ENCODE assay signal across 8 cellular contexts in genomic region chr1:158819461-158820443, GRCh38. TPM values are rescaled to one million over a fixed set of nuclear protein-coding genes. Genes with fewer than 3 reads are reported as not detected.
DNase-seq lines count a peak whose midpoint lies in the region; ATAC-seq and TF ChIP-seq lines count a peak whose summit lies in the region.
"Had no signal": no experiment of that assay in that cellular context is flagged by ENCODE, and none has a peak within 500 bp of the region (broad histone marks: within the 10 kb centered on the region; RNA-seq: fewer than 3 reads in every experiment).

No MANE protein-coding gene starts in this region.

- DNase-seq in activated CD4-positive, alpha-beta T cell treated with anti-CD3 and anti-CD28 coated beads, Interleukin-2, amount 10 ng/mL, durations not matched to agents 7 days and 5 days = peak; percentile 22
- DNase-seq in omental fat pad (ENCODE audit: low spot score) (no peak), osteoblast (ENCODE audit: insufficient read length, low spot score, missing footprints) (no peak), NCI-H446 (lab: John Stamatoyannopoulos, UW) (no peak)
- no peak for DNase-seq in stimulated activated naive CD4-positive, alpha-beta T cell treated with Interleukin-2 at 50 U/mL for 16 hours (lab: John Stamatoyannopoulos, UW)

- CTCF ChIA-PET in activated CD4-positive, alpha-beta T cell treated with anti-CD3 and anti-CD28 coated beads, Interleukin-2, amount 10 ng/mL, durations not matched to agents 7 days and 5 days (lab: Charles Lee) = interaction anchor here (0.7 to 4.4 kb wide), 9 partner anchors 9 to 188 kb away, joined by 3 to 26 read pairs (median 3); no protein-coding TSS in a partner anchor

- POLR2A ChIA-PET in activated CD4-positive, alpha-beta T cell treated with anti-CD3 and anti-CD28 coated beads, Interleukin-2, amount 10 ng/mL, durations not matched to agents 7 days and 5 days (lab: Charles Lee) = no interaction called here

- peak overlapping the region; percentile 21 for H3K4me3 Mint-ChIP-seq in activated CD4-positive, alpha-beta T cell treated with anti-CD3 and anti-CD28 coated beads, Interleukin-2, amount 10 ng/mL, durations not matched to agents 7 days and 5 days

- TF ChIP-seq CTCF in omental fat pad (IDR thresholded peaks at IDR 0.05) (no peak), osteoblast (IDR thresholded peaks at IDR 0.05; ENCODE audit: extremely low read depth, low read depth, low read length) (no peak)

- H3K9me3 ChIP-seq in osteoblast (ENCODE audit: low read depth, low read length) = no peaks in the 10 kb centered on the region

- peaks cover 6% of the 10 kb centered on the region for H3K9me3 Mint-ChIP-seq in activated CD4-positive, alpha-beta T cell treated with anti-CD3 and anti-CD28 coated beads, Interleukin-2, amount 10 ng/mL, durations not matched to agents 7 days and 5 days

- peak overlapping the region; percentile 81 for H3K27ac Mint-ChIP-seq in activated CD4-positive, alpha-beta T cell treated with anti-CD3 and anti-CD28 coated beads, Interleukin-2, amount 10 ng/mL, durations not matched to agents 7 days and 5 days

- no peak overlapping the region for H3K27ac ChIP-seq in osteoblast (ENCODE audit: low read depth, low read length)
- H3K27ac ChIP-seq: VCaP had no signal

- no peak overlapping the region for H3K4me3 ChIP-seq in osteoblast (ENCODE audit: insufficient read depth, low read length)

- peaks cover 2% of the 10 kb centered on the region for H3K36me3 Mint-ChIP-seq in activated CD4-positive, alpha-beta T cell treated with anti-CD3 and anti-CD28 coated beads, Interleukin-2, amount 10 ng/mL, durations not matched to agents 7 days and 5 days (ENCODE audit: low read depth)

- peaks cover 16% of the 10 kb centered on the region for H3K27me3 Mint-ChIP-seq in activated CD4-positive, alpha-beta T cell treated with anti-CD3 and anti-CD28 coated beads, Interleukin-2, amount 10 ng/mL, durations not matched to agents 7 days and 5 days

- no peaks in the 10 kb centered on the region for H3K27me3 ChIP-seq in osteoblast (ENCODE audit: insufficient read depth, low read length)

- peaks cover 30% of the 10 kb centered on the region for H3K4me1 Mint-ChIP-seq in activated CD4-positive, alpha-beta T cell treated with anti-CD3 and anti-CD28 coated beads, Interleukin-2, amount 10 ng/mL, durations not matched to agents 7 days and 5 days

- H4K20me1 ChIP-seq in osteoblast (ENCODE audit: insufficient read depth, low read length) = no peaks in the 10 kb centered on the region

- no peak overlapping the region for H3K4me2 ChIP-seq in osteoblast (ENCODE audit: insufficient read depth, low read length)

- ATAC-seq in GM19438 (IDR thresholded peaks at IDR 0.05; ENCODE audit: low read depth, unreplicated experiment) (peak; percentile 72), HG03103 (IDR thresholded peaks at IDR 0.05; ENCODE audit: low read depth, unreplicated experiment) (peak; percentile 85), omental fat pad (ENCODE audit: low FRiP score) (peak; percentile 59)

- H2AFZ ChIP-seq in osteoblast (ENCODE audit: low read length) = no peak overlapping the region

- H3K4me1 ChIP-seq in osteoblast (ENCODE audit: insufficient read depth, low read length) = no peaks in the 10 kb centered on the region

- no peaks in the 10 kb centered on the region for H3K79me2 ChIP-seq in osteoblast (ENCODE audit: insufficient read depth, low read length)

- H3K36me3 ChIP-seq in osteoblast (ENCODE audit: insufficient read depth, low read length) = no peaks in the 10 kb centered on the region

RNA-seq across cellular contexts. Expression of gene MNDA, which starts 11.4 kb away (rescaled TPM):
- not detected for total RNA-seq in activated CD4-positive, alpha-beta T cell treated with anti-CD3 and anti-CD28 coated beads, Interleukin-2, amount 10 ng/mL, durations not matched to agents 7 days and 5 days
- 10 to 100 TPM in 2 of 4 donors, 1 to 10 TPM in 2; 7.4 to 27.0 (median 17.9) TPM for total RNA-seq in omental fat pad
- total RNA-seq in osteoblast = under 0.01 TPM in 1 of 2 replicates, not detected in the other

RNA-seq across cellular contexts. Expression of gene OR6N2, which starts 38.7 kb away (rescaled TPM):
- total RNA-seq in activated CD4-positive, alpha-beta T cell treated with anti-CD3 and anti-CD28 coated beads, Interleukin-2, amount 10 ng/mL, durations not matched to agents 7 days and 5 days = not detected
- total RNA-seq in omental fat pad (not detected), osteoblast (not detected in 2 replicates)

RNA-seq across cellular contexts. Expression of gene OR6N1, which starts 47.8 kb away (rescaled TPM):
- not detected for total RNA-seq in activated CD4-positive, alpha-beta T cell treated with anti-CD3 and anti-CD28 coated beads, Interleukin-2, amount 10 ng/mL, durations not matched to agents 7 days and 5 days
- total RNA-seq in omental fat pad (not detected), osteoblast (not detected in 2 replicates)
